Comparison of ENCODE assay signal across 1 cellular context in the genomic region with DNA sequence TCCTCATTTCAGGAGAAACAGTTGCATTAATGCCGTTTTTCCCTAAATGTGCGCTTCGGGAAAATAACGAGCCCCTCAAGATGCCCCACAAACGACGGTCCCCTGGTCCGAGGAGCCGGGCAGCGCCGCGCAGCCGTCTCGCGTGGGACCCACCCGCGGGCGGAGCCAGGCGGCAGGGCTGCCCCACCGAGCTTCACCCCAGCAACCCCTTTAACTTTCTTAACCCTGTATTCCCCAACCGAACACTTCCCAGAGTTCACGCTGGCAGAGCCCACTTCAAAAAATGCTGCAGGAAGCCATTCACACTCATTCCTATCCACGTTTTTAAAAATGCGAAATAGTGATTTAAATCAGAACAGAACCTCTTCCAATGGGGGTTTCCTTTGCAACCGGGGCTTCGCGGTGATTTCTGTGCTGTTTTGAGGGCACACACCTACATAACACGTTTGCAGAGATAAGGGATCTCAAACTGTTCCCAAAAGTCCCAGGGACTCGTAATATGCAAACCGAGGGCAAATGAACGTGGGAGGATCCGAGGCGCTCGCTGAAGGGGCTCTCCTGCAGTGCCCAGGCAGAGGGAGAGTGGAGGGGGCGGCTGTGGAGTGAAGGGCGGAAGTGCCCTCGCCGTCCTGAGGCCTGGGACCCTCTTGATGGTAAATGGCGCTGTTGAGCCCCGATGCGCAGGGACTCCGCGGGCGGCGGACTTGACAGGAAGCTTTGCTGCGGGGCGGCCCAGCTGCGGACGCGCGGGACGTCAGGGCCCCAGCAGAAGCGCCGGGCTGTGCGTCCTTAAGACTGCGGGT.
TF ChIP-seq lines count a peak whose summit lies in the region.

No MANE protein-coding gene starts in this region.

TF ChIP-seq in HEK293, 187 proteins besides CTCF, POLR2A, EP300 and RAD21 (continued from another document):
- TF ChIP-seq, protein P1, sequence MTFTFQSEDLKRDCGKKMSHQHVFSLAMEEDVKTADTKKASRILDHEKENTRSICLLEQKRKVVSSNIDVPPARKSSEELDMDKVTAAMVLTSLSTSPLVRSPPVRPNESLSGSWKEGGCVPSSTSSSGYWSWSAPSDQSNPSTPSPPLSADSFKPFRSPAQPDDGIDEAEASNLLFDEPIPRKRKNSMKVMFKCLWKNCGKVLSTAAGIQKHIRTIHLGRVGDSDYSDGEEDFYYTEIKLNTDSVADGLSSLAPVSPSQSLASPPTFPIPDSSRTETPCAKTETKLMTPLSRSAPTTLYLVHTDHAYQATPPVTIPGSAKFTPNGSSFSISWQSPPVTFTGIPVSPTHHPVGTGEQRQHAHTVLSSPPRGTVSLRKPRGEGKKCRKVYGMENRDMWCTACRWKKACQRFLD (tag by site-specific recombination; IDR thresholded peaks at IDR 0.05), result no peak
- TF ChIP-seq MZF1 (tag by site-specific recombination; IDR thresholded peaks at IDR 0.05; ENCODE audit: borderline replicate concordance) (no peak), ZNF549 (tag by site-specific recombination; IDR thresholded peaks at IDR 0.05) (no peak), ZNF596 (tag by site-specific recombination; IDR thresholded peaks at IDR 0.05) (no peak), ZBTB7A (tag by site-specific recombination; IDR thresholded peaks at IDR 0.05; ENCODE audit: low read depth) (no peak), HOXA7 (CRISPR knock-in tag; IDR thresholded peaks at IDR 0.05; ENCODE audit: borderline replicate concordance) (no peak), ZNF558 (tag by site-specific recombination; IDR thresholded peaks at IDR 0.05) (no peak), ZSCAN16 (tag by site-specific recombination; IDR thresholded peaks at IDR 0.05) (no peak), ZNF544 (tag by site-specific recombination; IDR thresholded peaks at IDR 0.05) (no peak), ZNF747 (tag by site-specific recombination; IDR thresholded peaks at IDR 0.05) (no peak), ZNF37A (tag by site-specific recombination; IDR thresholded peaks at IDR 0.05) (no peak), MYNN (tag by site-specific recombination; IDR thresholded peaks at IDR 0.05; ENCODE audit: borderline replicate concordance) (no peak), SP2 (tag by site-specific recombination; IDR thresholded peaks at IDR 0.05) (peak; percentile 51), ZNF514 (tag by site-specific recombination; IDR thresholded peaks at IDR 0.05) (no peak), ZNF521 (tag by site-specific recombination; IDR thresholded peaks at IDR 0.05) (no peak), ZBTB1 (tag by site-specific recombination; IDR thresholded peaks at IDR 0.05) (no peak), ZNF48 (tag by site-specific recombination; IDR thresholded peaks at IDR 0.05) (no peak), REPIN1 (tag by site-specific recombination; IDR thresholded peaks at IDR 0.05; ENCODE audit: low read depth) (no peak), ZNF341 (tag by site-specific recombination; IDR thresholded peaks at IDR 0.05; ENCODE audit: low read depth) (peak; percentile 66), KLF8 (tag by site-specific recombination; IDR thresholded peaks at IDR 0.05) (peak; percentile 39), ZNF157 (tag by site-specific recombination; IDR thresholded peaks at IDR 0.05) (no peak), ZNF114 (tag by site-specific recombination; IDR thresholded peaks at IDR 0.05) (no peak), ZNF416 (tag by site-specific recombination; IDR thresholded peaks at IDR 0.05) (no peak), ZNF837 (tag by site-specific recombination; IDR thresholded peaks at IDR 0.05) (no peak), ZXDB (tag by site-specific recombination; IDR thresholded peaks at IDR 0.05) (peak; percentile 94), ZSCAN30 (tag by site-specific recombination; IDR thresholded peaks at IDR 0.05) (0 out of 2 replicates have a peak, but pooled peaks have one; percentile 16), ZBTB8A (tag by site-specific recombination; IDR thresholded peaks at IDR 0.05) (peak; percentile 78), ZNF791 (tag by site-specific recombination; IDR thresholded peaks at IDR 0.05) (no peak), ZNF174 (tag by site-specific recombination; IDR thresholded peaks at IDR 0.05) (no peak), KLF9 (tag by site-specific recombination; IDR thresholded peaks at IDR 0.05; ENCODE audit: low read depth) (peak; percentile 50; the same call in 1 of the 2 replicates), ZNF155 (tag by site-specific recombination; IDR thresholded peaks at IDR 0.05) (no peak), SP3 (tag by site-specific recombination; IDR thresholded peaks at IDR 0.05) (peak; percentile 43), ZNF10 (tag by site-specific recombination; IDR thresholded peaks at IDR 0.05) (no peak), ZNF335 (tag by site-specific recombination; conservative IDR thresholded peaks at IDR 0.05) (peak; percentile 88), ZNF664 (tag by site-specific recombination; IDR thresholded peaks at IDR 0.05) (no peak), GLIS2 (tag by site-specific recombination; IDR thresholded peaks at IDR 0.05) (peak; percentile 55), ZNF266 (tag by site-specific recombination; IDR thresholded peaks at IDR 0.05; ENCODE audit: low read depth) (no peak), SCRT2 (tag by site-specific recombination; IDR thresholded peaks at IDR 0.05) (no peak), ZNF146 (tag by site-specific recombination; IDR thresholded peaks at IDR 0.05) (no peak), ZNF221 (tag by site-specific recombination; IDR thresholded peaks at IDR 0.05; ENCODE audit: borderline replicate concordance) (no peak), ZNF785 (tag by site-specific recombination; IDR thresholded peaks at IDR 0.05) (no peak), ZNF660 (tag by site-specific recombination; IDR thresholded peaks at IDR 0.05) (no peak), ZNF169 (tag by site-specific recombination; IDR thresholded peaks at IDR 0.05) (no peak), ZNF600 (tag by site-specific recombination; IDR thresholded peaks at IDR 0.05) (no peak), ZNF701 (tag by site-specific recombination; IDR thresholded peaks at IDR 0.05) (no peak), GLI2 (tag by site-specific recombination; IDR thresholded peaks at IDR 0.05; ENCODE audit: borderline replicate concordance, low read depth) (no peak)
- TF ChIP-seq, protein P2, sequence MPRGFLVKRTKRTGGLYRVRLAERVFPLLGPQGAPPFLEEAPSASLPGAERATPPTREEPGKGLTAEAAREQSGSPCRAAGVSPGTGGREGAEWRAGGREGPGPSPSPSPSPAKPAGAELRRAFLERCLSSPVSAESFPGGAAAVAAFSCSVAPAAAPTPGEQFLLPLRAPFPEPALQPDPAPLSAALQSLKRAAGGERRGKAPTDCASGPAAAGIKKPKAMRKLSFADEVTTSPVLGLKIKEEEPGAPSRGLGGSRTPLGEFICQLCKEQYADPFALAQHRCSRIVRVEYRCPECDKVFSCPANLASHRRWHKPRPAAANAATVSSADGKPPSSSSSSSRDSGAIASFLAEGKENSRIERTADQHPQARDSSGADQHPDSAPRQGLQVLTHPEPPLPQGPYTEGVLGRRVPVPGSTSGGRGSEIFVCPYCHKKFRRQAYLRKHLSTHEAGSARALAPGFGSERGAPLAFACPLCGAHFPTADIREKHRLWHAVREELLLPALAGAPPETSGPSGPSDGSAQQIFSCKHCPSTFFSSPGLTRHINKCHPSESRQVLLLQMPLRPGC (tag by site-specific recombination; IDR thresholded peaks at IDR 0.05), result no peak
- TF ChIP-seq, protein P3, sequence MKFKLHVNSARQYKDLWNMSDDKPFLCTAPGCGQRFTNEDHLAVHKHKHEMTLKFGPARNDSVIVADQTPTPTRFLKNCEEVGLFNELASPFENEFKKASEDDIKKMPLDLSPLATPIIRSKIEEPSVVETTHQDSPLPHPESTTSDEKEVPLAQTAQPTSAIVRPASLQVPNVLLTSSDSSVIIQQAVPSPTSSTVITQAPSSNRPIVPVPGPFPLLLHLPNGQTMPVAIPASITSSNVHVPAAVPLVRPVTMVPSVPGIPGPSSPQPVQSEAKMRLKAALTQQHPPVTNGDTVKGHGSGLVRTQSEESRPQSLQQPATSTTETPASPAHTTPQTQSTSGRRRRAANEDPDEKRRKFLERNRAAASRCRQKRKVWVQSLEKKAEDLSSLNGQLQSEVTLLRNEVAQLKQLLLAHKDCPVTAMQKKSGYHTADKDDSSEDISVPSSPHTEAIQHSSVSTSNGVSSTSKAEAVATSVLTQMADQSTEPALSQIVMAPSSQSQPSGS (tag by site-specific recombination; IDR thresholded peaks at IDR 0.05; ENCODE audit: low read depth), result no peak
- TF ChIP-seq, protein P4, sequence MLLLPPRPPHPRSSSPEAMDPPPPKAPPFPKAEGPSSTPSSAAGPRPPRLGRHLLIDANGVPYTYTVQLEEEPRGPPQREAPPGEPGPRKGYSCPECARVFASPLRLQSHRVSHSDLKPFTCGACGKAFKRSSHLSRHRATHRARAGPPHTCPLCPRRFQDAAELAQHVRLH (tag by site-specific recombination; IDR thresholded peaks at IDR 0.05), result no peak
- TF ChIP-seq, protein P5, sequence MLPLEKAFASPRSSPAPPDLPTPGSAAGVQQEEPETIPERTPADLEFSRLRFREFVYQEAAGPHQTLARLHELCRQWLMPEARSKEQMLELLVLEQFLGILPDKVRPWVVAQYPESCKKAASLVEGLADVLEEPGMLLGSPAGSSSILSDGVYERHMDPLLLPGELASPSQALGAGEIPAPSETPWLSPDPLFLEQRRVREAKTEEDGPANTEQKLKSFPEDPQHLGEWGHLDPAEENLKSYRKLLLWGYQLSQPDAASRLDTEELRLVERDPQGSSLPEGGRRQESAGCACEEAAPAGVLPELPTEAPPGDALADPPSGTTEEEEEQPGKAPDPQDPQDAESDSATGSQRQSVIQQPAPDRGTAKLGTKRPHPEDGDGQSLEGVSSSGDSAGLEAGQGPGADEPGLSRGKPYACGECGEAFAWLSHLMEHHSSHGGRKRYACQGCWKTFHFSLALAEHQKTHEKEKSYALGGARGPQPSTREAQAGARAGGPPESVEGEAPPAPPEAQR (tag by site-specific recombination; IDR thresholded peaks at IDR 0.05), result no peak
- TF ChIP-seq, protein P6, sequence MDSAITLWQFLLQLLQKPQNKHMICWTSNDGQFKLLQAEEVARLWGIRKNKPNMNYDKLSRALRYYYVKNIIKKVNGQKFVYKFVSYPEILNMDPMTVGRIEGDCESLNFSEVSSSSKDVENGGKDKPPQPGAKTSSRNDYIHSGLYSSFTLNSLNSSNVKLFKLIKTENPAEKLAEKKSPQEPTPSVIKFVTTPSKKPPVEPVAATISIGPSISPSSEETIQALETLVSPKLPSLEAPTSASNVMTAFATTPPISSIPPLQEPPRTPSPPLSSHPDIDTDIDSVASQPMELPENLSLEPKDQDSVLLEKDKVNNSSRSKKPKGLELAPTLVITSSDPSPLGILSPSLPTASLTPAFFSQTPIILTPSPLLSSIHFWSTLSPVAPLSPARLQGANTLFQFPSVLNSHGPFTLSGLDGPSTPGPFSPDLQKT (IDR thresholded peaks at IDR 0.05; ENCODE audit: borderline replicate concordance, low read depth, low read length), result no peak
- TF ChIP-seq, protein P7, sequence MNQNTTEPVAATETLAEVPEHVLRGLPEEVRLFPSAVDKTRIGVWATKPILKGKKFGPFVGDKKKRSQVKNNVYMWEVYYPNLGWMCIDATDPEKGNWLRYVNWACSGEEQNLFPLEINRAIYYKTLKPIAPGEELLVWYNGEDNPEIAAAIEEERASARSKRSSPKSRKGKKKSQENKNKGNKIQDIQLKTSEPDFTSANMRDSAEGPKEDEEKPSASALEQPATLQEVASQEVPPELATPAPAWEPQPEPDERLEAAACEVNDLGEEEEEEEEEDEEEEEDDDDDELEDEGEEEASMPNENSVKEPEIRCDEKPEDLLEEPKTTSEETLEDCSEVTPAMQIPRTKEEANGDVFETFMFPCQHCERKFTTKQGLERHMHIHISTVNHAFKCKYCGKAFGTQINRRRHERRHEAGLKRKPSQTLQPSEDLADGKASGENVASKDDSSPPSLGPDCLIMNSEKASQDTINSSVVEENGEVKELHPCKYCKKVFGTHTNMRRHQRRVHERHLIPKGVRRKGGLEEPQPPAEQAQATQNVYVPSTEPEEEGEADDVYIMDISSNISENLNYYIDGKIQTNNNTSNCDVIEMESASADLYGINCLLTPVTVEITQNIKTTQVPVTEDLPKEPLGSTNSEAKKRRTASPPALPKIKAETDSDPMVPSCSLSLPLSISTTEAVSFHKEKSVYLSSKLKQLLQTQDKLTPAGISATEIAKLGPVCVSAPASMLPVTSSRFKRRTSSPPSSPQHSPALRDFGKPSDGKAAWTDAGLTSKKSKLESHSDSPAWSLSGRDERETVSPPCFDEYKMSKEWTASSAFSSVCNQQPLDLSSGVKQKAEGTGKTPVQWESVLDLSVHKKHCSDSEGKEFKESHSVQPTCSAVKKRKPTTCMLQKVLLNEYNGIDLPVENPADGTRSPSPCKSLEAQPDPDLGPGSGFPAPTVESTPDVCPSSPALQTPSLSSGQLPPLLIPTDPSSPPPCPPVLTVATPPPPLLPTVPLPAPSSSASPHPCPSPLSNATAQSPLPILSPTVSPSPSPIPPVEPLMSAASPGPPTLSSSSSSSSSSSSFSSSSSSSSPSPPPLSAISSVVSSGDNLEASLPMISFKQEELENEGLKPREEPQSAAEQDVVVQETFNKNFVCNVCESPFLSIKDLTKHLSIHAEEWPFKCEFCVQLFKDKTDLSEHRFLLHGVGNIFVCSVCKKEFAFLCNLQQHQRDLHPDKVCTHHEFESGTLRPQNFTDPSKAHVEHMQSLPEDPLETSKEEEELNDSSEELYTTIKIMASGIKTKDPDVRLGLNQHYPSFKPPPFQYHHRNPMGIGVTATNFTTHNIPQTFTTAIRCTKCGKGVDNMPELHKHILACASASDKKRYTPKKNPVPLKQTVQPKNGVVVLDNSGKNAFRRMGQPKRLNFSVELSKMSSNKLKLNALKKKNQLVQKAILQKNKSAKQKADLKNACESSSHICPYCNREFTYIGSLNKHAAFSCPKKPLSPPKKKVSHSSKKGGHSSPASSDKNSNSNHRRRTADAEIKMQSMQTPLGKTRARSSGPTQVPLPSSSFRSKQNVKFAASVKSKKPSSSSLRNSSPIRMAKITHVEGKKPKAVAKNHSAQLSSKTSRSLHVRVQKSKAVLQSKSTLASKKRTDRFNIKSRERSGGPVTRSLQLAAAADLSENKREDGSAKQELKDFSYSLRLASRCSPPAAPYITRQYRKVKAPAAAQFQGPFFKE (tag by site-specific recombination; IDR thresholded peaks at IDR 0.05; ENCODE audit: borderline replicate concordance), result no peak
